7 cellular contexts compared by ENCODE assay signal in the genomic region with DNA sequence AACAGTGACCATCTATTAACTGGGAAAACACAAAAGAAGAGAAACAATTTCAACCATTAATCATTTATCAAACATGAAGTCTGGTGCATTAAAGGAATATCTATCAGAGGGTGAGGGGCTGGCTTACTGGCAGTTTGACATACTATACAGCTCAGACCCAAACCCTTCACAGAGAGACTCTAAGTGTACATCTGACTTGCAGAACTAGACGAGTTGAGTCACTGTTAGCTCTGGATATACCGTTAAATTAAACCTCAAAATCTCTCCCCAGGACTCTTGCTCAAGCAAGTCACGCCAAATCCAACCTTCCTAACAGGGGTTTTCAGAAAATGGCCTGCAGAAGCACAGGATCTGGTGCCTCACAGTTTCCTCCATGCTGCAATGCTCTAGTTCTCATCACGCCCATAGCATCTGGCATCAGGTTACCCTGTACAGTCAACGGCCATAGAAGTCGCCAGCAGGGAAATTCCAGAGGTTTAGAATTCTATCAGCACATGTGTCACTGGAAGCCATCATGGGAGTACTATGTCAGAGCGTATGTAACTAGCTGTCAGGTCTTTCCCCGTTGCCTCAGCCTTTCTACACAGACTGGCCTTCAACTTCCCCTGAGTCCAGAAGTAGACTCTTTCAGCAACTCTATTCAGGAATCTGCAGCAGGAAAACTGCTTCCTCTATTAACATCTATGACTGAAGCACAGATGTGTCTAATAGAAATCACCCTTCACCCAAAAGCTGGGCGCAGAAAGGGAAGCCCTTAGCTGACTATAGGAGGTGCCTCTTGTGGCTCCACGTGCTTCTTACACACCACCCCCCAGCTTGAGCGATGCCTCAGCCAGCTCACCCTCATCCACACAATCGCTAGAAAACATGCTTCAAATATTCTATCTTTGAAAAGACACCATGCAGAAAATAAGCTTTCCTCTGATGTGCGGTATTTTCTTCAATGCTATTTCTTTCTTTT. TPM values are rescaled to one million over a fixed set of nuclear protein-coding genes. Genes with fewer than 3 reads are reported as not detected.
DNase-seq lines count a peak whose midpoint lies in the region; ATAC-seq and TF ChIP-seq lines count a peak whose summit lies in the region.

No MANE protein-coding gene starts in this region.

- H3K27me3 Mint-ChIP-seq in central memory CD8-positive, alpha-beta T cell, result no peaks in the 10 kb centered on the region

- intact Hi-C loops in sigmoid colon (cut with DNase I), result no loop called here

- no peak for TF ChIP-seq EP300 in sigmoid colon (IDR thresholded peaks at IDR 0.05)

- no peaks in the 10 kb centered on the region for H3K9me3 Mint-ChIP-seq in central memory CD8-positive, alpha-beta T cell

- peak; percentile 69 to 71 for DNase-seq in Kasumi-1 (lab: John Stamatoyannopoulos, UW)
- no peak for DNase-seq in central memory CD8-positive, alpha-beta T cell (ENCODE audit: low spot score in 2 of 2)
- peak; percentile 57 for DNase-seq in sigmoid colon
- no peak for DNase-seq in NCI-H2171 treated with DMSO at 0.1 percent for 48 hours (lab: John Stamatoyannopoulos, UW)
- DNase-seq in mucosa of gallbladder (ENCODE audit: low spot score), result no peak
- no peak for DNase-seq in NOMO-1 treated with DMSO at 0.1 percent for 48 hours (lab: John Stamatoyannopoulos, UW; ENCODE audit: unreplicated experiment)

- H3K36me3 ChIP-seq in sigmoid colon, result peaks cover 9 to 79% (median 35%) of the 10 kb centered on the region in 4 donors

- no peaks in the 10 kb centered on the region for H3K9me3 ChIP-seq in sigmoid colon

- peaks cover 72% of the 10 kb centered on the region for H3K4me1 Mint-ChIP-seq in central memory CD8-positive, alpha-beta T cell

- H3K4me1 ChIP-seq in sigmoid colon, result peaks cover 0 to 28% (median 16%) of the 10 kb centered on the region in 4 donors

- no peak overlapping the region for H3K27ac ChIP-seq in sigmoid colon

- 75 to 82% methylated on average over 13 of the region's 13 CpGs for WGBS in sigmoid colon, 2 donors

- H3K36me3 Mint-ChIP-seq in central memory CD8-positive, alpha-beta T cell (ENCODE audit: insufficient read depth), result peaks cover 65% of the 10 kb centered on the region

- TF ChIP-seq POLR2A in sigmoid colon (IDR thresholded peaks at IDR 0.05), result no peak

- no peaks in the 10 kb centered on the region for H3K27me3 ChIP-seq in sigmoid colon

- peak overlapping the region; percentile 75 for H3K27ac Mint-ChIP-seq in central memory CD8-positive, alpha-beta T cell (ENCODE audit: low read depth)

- no peak overlapping the region for H3K4me3 ChIP-seq in sigmoid colon

- no peak for TF ChIP-seq CTCF in sigmoid colon (IDR thresholded peaks at IDR 0.05)

- peak; percentile 83 for ATAC-seq in GM18868 (IDR thresholded peaks at IDR 0.05; ENCODE audit: unreplicated experiment)
- ATAC-seq in central memory CD8-positive, alpha-beta T cell (replicated peaks; ENCODE audit: extremely low read depth, poor library complexity, severe bottlenecking), result peak; percentile 63

- peak overlapping the region; percentile 5 for H3K4me3 Mint-ChIP-seq in central memory CD8-positive, alpha-beta T cell

RNA-seq across cellular contexts. Expression of a gene that starts 9.3 kb away (rescaled TPM):
- total RNA-seq in sigmoid colon, result 10 to 100 TPM; 78.9 to 95.0 (median 80.8) TPM
- polyA plus RNA-seq in sigmoid colon, result 10 to 100 TPM; 12.6 to 85.8 (median 20.8) TPM
- total RNA-seq in mucosa of gallbladder, result 237 TPM

RNA-seq across cellular contexts. Expression of a gene that starts 35.8 kb away (rescaled TPM):
- total RNA-seq in sigmoid colon, result 10 to 100 TPM; 26.5 to 54.6 (median 42.1) TPM
- polyA plus RNA-seq in sigmoid colon, result 100 to 1,000 TPM in 1 of 3 donors, 10 to 100 TPM in 2; 33.6 to 112 (median 36.5) TPM
- 86.4 TPM for total RNA-seq in mucosa of gallbladder

RNA-seq across cellular contexts. Expression of a gene that starts 36.1 kb away (rescaled TPM):
- total RNA-seq in sigmoid colon, result 10 to 100 TPM; 16.7 to 26.3 (median 22.9) TPM
- 10 to 100 TPM; 11.6 to 22.7 (median 12.0) TPM for polyA plus RNA-seq in sigmoid colon
- total RNA-seq in mucosa of gallbladder, result 30.3 TPM

Comparison
In these comparisons a context has a peak if more than half of its experiments do, and no peak if none do; other contexts are left out.
1. DNase-seq: peak in Kasumi-1 (2 of 2) and sigmoid colon (single experiment); none in central memory CD8-positive, alpha-beta T cell (0 of 2), NCI-H2171 treated with DMSO at 0.1 percent for 48 hours (single experiment), mucosa of gallbladder (single experiment) and NOMO-1 treated with DMSO at 0.1 percent for 48 hours (single experiment).